ENCODE assay signal across 22 cellular contexts in genomic region chrX:121028419-121028818, GRCh38. TPM values are rescaled to one million over a fixed set of nuclear protein-coding genes. Genes with fewer than 3 reads are reported as not detected.
DNase-seq lines count a peak whose midpoint lies in the region; ATAC-seq, FAIRE-seq and TF ChIP-seq lines count a peak whose summit lies in the region.
"Had no signal": no experiment of that assay in that cellular context is flagged by ENCODE, and none has a peak within 500 bp of the region (broad histone marks: within the 10 kb centered on the region; RNA-seq: fewer than 3 reads in every experiment).

No MANE protein-coding gene starts in this region.

- H4K20me1 ChIP-seq in K562 (replicated peaks; ENCODE audit: control insufficient read depth, insufficient read depth, low read length), result no peaks in the 10 kb centered on the region

- no peaks in the 10 kb centered on the region for H3K9me3 Mint-ChIP-seq in T-cell
- H3K9me3 Mint-ChIP-seq: CD8-positive, alpha-beta T cell had no signal

- no peak overlapping the region for H3K4me3 Mint-ChIP-seq in T-cell
- H3K4me3 Mint-ChIP-seq: CD14-positive monocyte; CD8-positive, alpha-beta T cell; H9 had no signal

- intact Hi-C loops in K562 (cut with micrococcal nuclease), result no loop called here

- H3K4me3 ChIP-seq in K562, result no peak overlapping the region
- H3K4me3 ChIP-seq: GM12878 had no signal

- peaks cover 0 to 4% of the 10 kb centered on the region in 2 experiments; a peak in 1 of 5 replicates for H3K27me3 ChIP-seq in K562 (ENCODE audit: control insufficient read depth in 2 of 2, insufficient read depth in 2 of 2, low read length in 2 of 2)

- no peak overlapping the region for H3K27ac ChIP-seq in K562 (ENCODE audit: extremely low read depth, low read depth, low read length)
- H3K27ac ChIP-seq: 22Rv1 had no signal

- no TSS peak for BruUV-seq in K562 (replicated peaks; lab: Mats Ljungman, UMichigan)

- H3K4me1 ChIP-seq in K562 (replicated peaks in 1 of 2; ENCODE audit: control insufficient read depth in 2 of 2, insufficient read depth in 2 of 2, low read length in 2 of 2), result no peaks in the 10 kb centered on the region

- no peak overlapping the region for H3K27ac Mint-ChIP-seq in T-cell
- H3K27ac Mint-ChIP-seq: CD14-positive monocyte; CD8-positive, alpha-beta T cell; H9 had no signal

- no peaks in the 10 kb centered on the region for H3K9me3 ChIP-seq in K562 (replicated peaks; ENCODE audit: control insufficient read depth, insufficient read depth, low read depth, low read length)

- no peak for FAIRE-seq in K562 (lab: Jason Lieb, UNC)
- FAIRE-seq: D721Med, GM12878 had no signal

- peaks cover 0 to 19% of the 10 kb centered on the region in 2 donors for H3K27me3 Mint-ChIP-seq in T-cell

- H3K36me3 ChIP-seq in K562 (ENCODE audit: control insufficient read depth, insufficient read depth, low read length), result no peaks in the 10 kb centered on the region

- POLR2A ChIA-PET in K562 (lab: Yijun Ruan, JAX), result no interaction called here
- POLR2A ChIA-PET in T-cell (lab: Charles Lee), result no interaction called here

- no peaks in the 10 kb centered on the region for H3K4me1 Mint-ChIP-seq in T-cell
- H3K4me1 Mint-ChIP-seq: CD14-positive monocyte, H9 had no signal

- in situ Hi-C loops in K562 (cut with MboI), result no loop called here

- no peak overlapping the region for H2AFZ ChIP-seq in K562 (ENCODE audit: low read depth, low read length)

- no peak for TF ChIP-seq RAD21 in K562 (CRISPR knock-in tag; conservative IDR thresholded peaks at IDR 0.05 in 1 of 2, IDR thresholded peaks at IDR 0.05 in 1 of 2)

- no peaks in the 10 kb centered on the region for H3K9me1 ChIP-seq in K562 (ENCODE audit: control insufficient read depth, insufficient read depth, low read length)

- TF ChIP-seq CTCF in K562 (IDR thresholded peaks at IDR 0.05 in 2 of 3, conservative IDR thresholded peaks at IDR 0.05 in 1 of 3; ENCODE audit: insufficient read depth in 2 of 3, low read depth in 1 of 3, low read length in 3 of 3), result no peak

- no peak for TF ChIP-seq EP300 in K562 (IDR thresholded peaks at IDR 0.05; ENCODE audit: low read length)

- H3K9ac ChIP-seq in K562 (ENCODE audit: insufficient read depth in 1 of 2, low read depth in 2 of 2, low read length in 2 of 2), result no peak overlapping the region

- no peaks in the 10 kb centered on the region for H3K36me3 Mint-ChIP-seq in T-cell
- H3K36me3 Mint-ChIP-seq: CD14-positive monocyte; CD8-positive, alpha-beta T cell had no signal

- TF ChIP-seq POLR2A in K562 (conservative IDR thresholded peaks at IDR 0.05) (no peak), GM18505 (IDR thresholded peaks at IDR 0.05; ENCODE audit: borderline replicate concordance, extremely low read depth, insufficient read depth, insufficient read length) (no peak)

- H3K79me2 ChIP-seq in K562 (ENCODE audit: control insufficient read depth, insufficient read depth, low read length), result no peaks in the 10 kb centered on the region

- no peak overlapping the region for H3K4me2 ChIP-seq in K562 (ENCODE audit: insufficient read depth, low read length)

- ATAC-seq in K562 (no peak), T-cell (replicated peaks in 1 of 4) (no peak), GM18505 (IDR thresholded peaks at IDR 0.05; ENCODE audit: unreplicated experiment) (no peak)
- ATAC-seq: CD8-positive, alpha-beta T cell; GM12878 had no signal

- 0% methylated on average over 1 of the region's 1 CpG for WGBS in K562 (ENCODE audit: insufficient coverage, low coverage, missing lambda C conversion rate)

- peak; percentile 11 for DNase-seq in DMS 273 (lab: John Stamatoyannopoulos, UW; ENCODE audit: unreplicated experiment)
- DNase-seq in DMS 273 treated with DMSO at 0.1 percent for 48 hours (lab: John Stamatoyannopoulos, UW), result no peak
- peak; percentile 65 for DNase-seq in NCI-H748 (lab: John Stamatoyannopoulos, UW; ENCODE audit: unreplicated experiment)
- no peak for DNase-seq in NCI-H748 treated with DMSO at 0.1 percent for 48 hours (lab: John Stamatoyannopoulos, UW)
- peak; percentile 45 for DNase-seq in NCI-H1092 treated with DMSO at 0.1 percent for 48 hours (lab: John Stamatoyannopoulos, UW)
- DNase-seq in K562 (ENCODE audit: extremely low read depth in 1 of 4, low spot score in 3 of 4), result no peak
- DNase-seq in T-cell, result no peak
- DNase-seq: CD8-positive, alpha-beta T cell; COR-L47; DMS79; GOT3; H9; IMR-90 had no signal

- CTCF ChIA-PET in K562 (lab: Yijun Ruan, JAX; ENCODE audit: low intra/inter-chr PET ratio) (no interaction called here), T-cell (lab: Charles Lee) (no interaction called here)

RNA-seq across cellular contexts. Expression of gene GLUD2, which starts 19.0 kb away (rescaled TPM):
- total RNA-seq in K562 (2011; cell fraction: chromatin; rRNA removed; ENCODE audit: low replicate concordance), result 7.3 and 11.6 TPM in 2 replicates
- 5.5 and 5.8 TPM in 2 replicates for total RNA-seq in K562 (2011; cell fraction: nucleolus; rRNA removed)
- 4.9 and 7.0 TPM in 2 replicates for total RNA-seq in K562 (2011; cell fraction: nucleoplasm; rRNA removed)
- 7.0 and 8.1 TPM in 2 replicates for total RNA-seq in K562 (2014; rRNA removed)
- total RNA-seq in K562 (2014; rRNA removed; fragmentation: Illumina TruSeq; extraction: Trizol), result 9.0 and 9.1 TPM in 2 replicates
- 7.1 and 7.5 TPM in 2 replicates for total RNA-seq in K562 (2015; rRNA removed; fragmentation: Illumina TruSeq; extraction: Trizol)
- 8.8 and 9.6 TPM in 2 replicates for total RNA-seq in K562 (2021)
- 1.9 and 8.1 TPM in 2 replicates for polyA plus RNA-seq in K562 (2011; rRNA removed)
- polyA plus RNA-seq in K562 (2011; cell fraction: cytosol; rRNA removed), result 0.63 and 4.4 TPM in 2 replicates
- 0.56 and 2.9 TPM in 2 replicates for polyA plus RNA-seq in K562 (2011; cell fraction: nucleus; rRNA removed)
- polyA plus RNA-seq in K562 (2012), result 6.6 and 7.7 TPM in 2 replicates
- polyA plus RNA-seq in K562 (2014; fragmentation: Illumina TruSeq; extraction: Trizol), result 7.8 and 8.1 TPM in 2 replicates
- 1 to 10 TPM; 1.5 to 1.6 TPM for polyA plus RNA-seq in K562 (2014; fragmentation: Nextera tagmentation; extraction: Ambion mirVana)
- polyA plus RNA-seq in K562 (2014; rRNA removed), result 5.3 and 5.6 TPM in 2 replicates
- 2.8 and 16.1 TPM in 2 replicates for polyA minus RNA-seq in K562 (2011; rRNA and poly(A)+ RNA removed)
- 5.3 TPM in 1 of 2 replicates, not detected in the other for polyA minus RNA-seq in K562 (2011; cell fraction: cytosol; rRNA and poly(A)+ RNA removed)
- polyA minus RNA-seq in K562 (2011; cell fraction: nucleus; rRNA and poly(A)+ RNA removed), result 1.6 and 5.0 TPM in 2 replicates
- under 1 TPM in 3 of 5 donors, not detected in 2; 0.13 to 0.39 (median 0.29) TPM for total RNA-seq in T-cell

RNA-seq across cellular contexts. Expression of gene CT47A1, which starts 42.9 kb away (rescaled TPM):
- total RNA-seq in K562 (2011; cell fraction: chromatin; rRNA removed; ENCODE audit: low replicate concordance), result not detected in 2 replicates
- not detected in 2 replicates for total RNA-seq in K562 (2011; cell fraction: nucleolus; rRNA removed)
- not detected in 2 replicates for total RNA-seq in K562 (2011; cell fraction: nucleoplasm; rRNA removed)
- not detected in 2 replicates for total RNA-seq in K562 (2014; rRNA removed)
- total RNA-seq in K562 (2014; rRNA removed; fragmentation: Illumina TruSeq; extraction: Trizol), result not detected in 2 replicates
- not detected in 2 replicates for total RNA-seq in K562 (2015; rRNA removed; fragmentation: Illumina TruSeq; extraction: Trizol)
- total RNA-seq in K562 (2021), result 0.80 and 2.7 TPM in 2 replicates
- polyA plus RNA-seq in K562 (2011; rRNA removed), result not detected in 2 replicates
- polyA plus RNA-seq in K562 (2011; cell fraction: cytosol; rRNA removed), result not detected in 2 replicates
- polyA plus RNA-seq in K562 (2011; cell fraction: nucleus; rRNA removed), result not detected in 2 replicates
- 0.26 TPM in 1 of 2 replicates, not detected in the other for polyA plus RNA-seq in K562 (2012)
- polyA plus RNA-seq in K562 (2014; fragmentation: Illumina TruSeq; extraction: Trizol), result not detected in 2 replicates
- polyA plus RNA-seq in K562 (2014; fragmentation: Nextera tagmentation; extraction: Ambion mirVana), result not detected
- 0.19 TPM in 1 of 2 replicates, not detected in the other for polyA plus RNA-seq in K562 (2014; rRNA removed)
- polyA minus RNA-seq in K562 (2011; rRNA and poly(A)+ RNA removed), result not detected in 2 replicates
- not detected in 2 replicates for polyA minus RNA-seq in K562 (2011; cell fraction: cytosol; rRNA and poly(A)+ RNA removed)
- not detected in 2 replicates for polyA minus RNA-seq in K562 (2011; cell fraction: nucleus; rRNA and poly(A)+ RNA removed)
- total RNA-seq in T-cell, result not detected
- total RNA-seq: A673; CD8-positive, alpha-beta T cell; G401; GM12878; H9; HT-29; IMR-90 had no signal
- polyA plus RNA-seq: BJ, CD14-positive monocyte, GM12878, IMR-90 had no signal

RNA-seq across cellular contexts. Expression of gene CT47A2, which starts 47.7 kb away (rescaled TPM):
- total RNA-seq in K562 (2011; cell fraction: chromatin; rRNA removed; ENCODE audit: low replicate concordance), result not detected in 2 replicates
- total RNA-seq in K562 (2011; cell fraction: nucleolus; rRNA removed), result not detected in 2 replicates
- not detected in 2 replicates for total RNA-seq in K562 (2011; cell fraction: nucleoplasm; rRNA removed)
- total RNA-seq in K562 (2014; rRNA removed), result not detected in 2 replicates
- total RNA-seq in K562 (2014; rRNA removed; fragmentation: Illumina TruSeq; extraction: Trizol), result not detected in 2 replicates
- not detected in 2 replicates for total RNA-seq in K562 (2015; rRNA removed; fragmentation: Illumina TruSeq; extraction: Trizol)
- total RNA-seq in K562 (2021), result not detected in 2 replicates
- not detected in 2 replicates for polyA plus RNA-seq in K562 (2011; rRNA removed)
- polyA plus RNA-seq in K562 (2011; cell fraction: cytosol; rRNA removed), result not detected in 2 replicates
- not detected in 2 replicates for polyA plus RNA-seq in K562 (2011; cell fraction: nucleus; rRNA removed)
- polyA plus RNA-seq in K562 (2012), result not detected in 2 replicates
- polyA plus RNA-seq in K562 (2014; fragmentation: Illumina TruSeq; extraction: Trizol), result not detected in 2 replicates
- polyA plus RNA-seq in K562 (2014; fragmentation: Nextera tagmentation; extraction: Ambion mirVana), result not detected
- polyA plus RNA-seq in K562 (2014; rRNA removed), result not detected in 2 replicates
- polyA minus RNA-seq in K562 (2011; rRNA and poly(A)+ RNA removed), result not detected in 2 replicates
- not detected in 2 replicates for polyA minus RNA-seq in K562 (2011; cell fraction: cytosol; rRNA and poly(A)+ RNA removed)
- not detected in 2 replicates for polyA minus RNA-seq in K562 (2011; cell fraction: nucleus; rRNA and poly(A)+ RNA removed)
- total RNA-seq in T-cell, result not detected
- total RNA-seq: A673; CD8-positive, alpha-beta T cell; G401; GM12878; H9; HT-29; IMR-90 had no signal
- polyA plus RNA-seq: BJ, CD14-positive monocyte, GM12878, IMR-90 had no signal

RNA-seq across cellular contexts. Expression of gene CT47A3, which starts 52.6 kb away (rescaled TPM):
- not detected in 2 replicates for total RNA-seq in K562 (2011; cell fraction: chromatin; rRNA removed; ENCODE audit: low replicate concordance)
- not detected in 2 replicates for total RNA-seq in K562 (2011; cell fraction: nucleolus; rRNA removed)
- not detected in 2 replicates for total RNA-seq in K562 (2011; cell fraction: nucleoplasm; rRNA removed)
- total RNA-seq in K562 (2014; rRNA removed) (not detected in 2 replicates), K562 (2014; rRNA removed; fragmentation: Illumina TruSeq; extraction: Trizol) (not detected in 2 replicates), K562 (2015; rRNA removed; fragmentation: Illumina TruSeq; extraction: Trizol) (not detected in 2 replicates), K562 (2021) (not detected in 2 replicates), T-cell (not detected)
- polyA plus RNA-seq in K562 (2011; rRNA removed) (not detected in 2 replicates), K562 (2014; fragmentation: Illumina TruSeq; extraction: Trizol) (not detected in 2 replicates), K562 (2014; fragmentation: Nextera tagmentation; extraction: Ambion mirVana) (not detected), K562 (2014; rRNA removed) (not detected in 2 replicates)
- polyA plus RNA-seq in K562 (2011; cell fraction: cytosol; rRNA removed), result not detected in 2 replicates
- not detected in 2 replicates for polyA plus RNA-seq in K562 (2011; cell fraction: nucleus; rRNA removed)
- not detected in 2 replicates for polyA plus RNA-seq in K562 (2012)
- not detected in 2 replicates for polyA minus RNA-seq in K562 (2011; rRNA and poly(A)+ RNA removed)
- not detected in 2 replicates for polyA minus RNA-seq in K562 (2011; cell fraction: cytosol; rRNA and poly(A)+ RNA removed)
- polyA minus RNA-seq in K562 (2011; cell fraction: nucleus; rRNA and poly(A)+ RNA removed), result not detected in 2 replicates
- total RNA-seq: A673; CD8-positive, alpha-beta T cell; G401; GM12878; H9; HT-29; IMR-90 had no signal
- polyA plus RNA-seq: BJ, CD14-positive monocyte, GM12878, IMR-90 had no signal

RNA-seq across cellular contexts. Expression of gene CT47A4, which starts 57.4 kb away (rescaled TPM):
- total RNA-seq in K562 (2011; cell fraction: chromatin; rRNA removed; ENCODE audit: low replicate concordance), result not detected in 2 replicates
- total RNA-seq in K562 (2011; cell fraction: nucleolus; rRNA removed), result not detected in 2 replicates
- not detected in 2 replicates for total RNA-seq in K562 (2011; cell fraction: nucleoplasm; rRNA removed)
- total RNA-seq in K562 (2014; rRNA removed) (not detected in 2 replicates), K562 (2014; rRNA removed; fragmentation: Illumina TruSeq; extraction: Trizol) (not detected in 2 replicates), K562 (2015; rRNA removed; fragmentation: Illumina TruSeq; extraction: Trizol) (not detected in 2 replicates), K562 (2021) (not detected in 2 replicates), T-cell (not detected)
- polyA plus RNA-seq in K562 (2011; rRNA removed) (not detected in 2 replicates), K562 (2014; fragmentation: Illumina TruSeq; extraction: Trizol) (not detected in 2 replicates), K562 (2014; fragmentation: Nextera tagmentation; extraction: Ambion mirVana) (not detected), K562 (2014; rRNA removed) (not detected in 2 replicates)
- polyA plus RNA-seq in K562 (2011; cell fraction: cytosol; rRNA removed), result not detected in 2 replicates
- polyA plus RNA-seq in K562 (2011; cell fraction: nucleus; rRNA removed), result not detected in 2 replicates
- not detected in 2 replicates for polyA plus RNA-seq in K562 (2012)
- not detected in 2 replicates for polyA minus RNA-seq in K562 (2011; rRNA and poly(A)+ RNA removed)
- not detected in 2 replicates for polyA minus RNA-seq in K562 (2011; cell fraction: cytosol; rRNA and poly(A)+ RNA removed)
- polyA minus RNA-seq in K562 (2011; cell fraction: nucleus; rRNA and poly(A)+ RNA removed), result not detected in 2 replicates
- total RNA-seq: A673; CD8-positive, alpha-beta T cell; G401; GM12878; H9; HT-29; IMR-90 had no signal
- polyA plus RNA-seq: BJ, CD14-positive monocyte, GM12878, IMR-90 had no signal

Comparison
In these comparisons a context has a peak if more than half of its experiments do, and no peak if none do; other contexts are left out.
1. DNase-seq: peak in DMS 273 (single experiment), NCI-H748 (single experiment) and NCI-H1092 treated with DMSO at 0.1 percent for 48 hours (single experiment); none in DMS 273 treated with DMSO at 0.1 percent for 48 hours (single experiment), NCI-H748 treated with DMSO at 0.1 percent for 48 hours (single experiment), K562 (0 of 4) and T-cell (0 of 34).
2. RNA of gene GLUD2, which starts 19.0 kb away (total RNA-seq): 4.9 to 11.6 TPM in K562; 0.13 to 0.39 TPM in T-cell; every median in the first group is over 4 times any median in the second.